16 cellular contexts compared by ENCODE assay signal in the genomic region with DNA sequence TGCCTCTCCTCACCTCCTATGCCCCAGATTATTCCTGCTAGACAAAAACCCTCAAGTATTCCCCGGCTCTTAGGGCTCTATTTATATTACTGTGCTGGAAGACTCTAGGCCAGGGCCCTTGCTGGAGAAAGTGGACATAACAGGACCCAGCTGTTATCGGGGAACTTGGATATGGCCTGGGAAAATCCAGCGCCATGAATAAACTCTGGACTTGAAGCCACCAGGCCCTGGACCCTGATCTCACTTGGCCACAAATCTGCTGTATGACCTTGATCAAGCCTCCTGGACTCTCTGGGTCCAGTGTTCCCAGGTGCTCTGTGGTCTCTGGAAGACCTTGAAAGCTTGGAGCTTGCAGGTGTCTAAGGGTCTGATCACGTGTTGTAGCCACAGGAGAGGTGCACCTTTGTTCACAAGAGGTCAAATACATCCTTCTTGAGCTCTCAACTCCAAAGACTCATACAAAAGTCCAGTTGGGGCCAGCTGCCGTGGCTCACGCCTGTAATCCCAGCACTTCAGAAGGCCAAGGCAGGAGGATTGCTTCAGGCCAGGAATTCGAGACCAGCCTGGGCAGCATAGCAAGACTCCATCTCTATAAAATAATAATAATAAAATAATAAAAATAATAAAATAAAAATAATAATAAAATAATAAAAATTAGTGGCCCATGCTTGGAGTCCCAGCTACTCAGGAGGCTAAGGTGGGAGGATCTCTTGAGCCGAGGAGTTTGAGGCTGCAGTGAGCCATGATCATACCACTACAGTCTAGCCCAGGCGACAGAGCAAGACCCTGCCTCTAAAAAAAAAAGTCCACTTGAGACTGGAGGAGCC. TPM values are rescaled to one million over a fixed set of nuclear protein-coding genes. Genes with fewer than 3 reads are reported as not detected.
A peak's percentile ranks its signal among the peaks of the same experiment; 100 is the strongest.
DNase-seq lines count a peak whose midpoint lies in the region; ATAC-seq and TF ChIP-seq lines count a peak whose summit lies in the region.
"Had no signal": no experiment of that assay in that cellular context is flagged by ENCODE, and none has a peak within 500 bp of the region (broad histone marks: within the 10 kb centered on the region; RNA-seq: fewer than 3 reads in every experiment).

No MANE protein-coding gene starts in this region.

- H3K4me3 Mint-ChIP-seq in activated CD8-positive, alpha-beta T cell treated with anti-CD3 and anti-CD28 coated beads, Interleukin-2, amount 10 ng/mL, durations not matched to agents 7 days and 5 days = no peak overlapping the region
- H3K4me3 Mint-ChIP-seq: activated CD4-positive, alpha-beta T cell treated with anti-CD3 and anti-CD28 coated beads, Interleukin-2, amount 10 ng/mL, durations not matched to agents 24 days and 14 days; activated naive CD8-positive, alpha-beta T cell treated with anti-CD3 and anti-CD28 coated beads, Interleukin-2, amount 10 ng/mL, durations not matched to agents 7 days and 5 days; T-helper 2 cell treated with Interferon-gamma antibody and Interleukin-4, amounts not matched to agents 5 μg/mL and 100 μg/mL, for 36 hours had no signal

- H3K4me1 ChIP-seq in BLaER1 (peaks cover 50% of the 10 kb centered on the region), gastroesophageal sphincter (peaks cover 0 to 55% (median 33%) of the 10 kb centered on the region in 3 donors), lower lobe of right lung (peaks cover 29% of the 10 kb centered on the region), sigmoid colon (peaks cover 0 to 49% (median 46%) of the 10 kb centered on the region in 4 donors)

- H4K20me1 ChIP-seq in BLaER1 = peaks cover 18% of the 10 kb centered on the region; the same call in 1 of the 2 replicates

- H3K9ac ChIP-seq in BLaER1 = peak overlapping the region; percentile 38; the same call in 1 of the 2 replicates

- TF ChIP-seq POLR2A in gastroesophageal sphincter (IDR thresholded peaks at IDR 0.05) = no peak
- no peak for TF ChIP-seq POLR2A in sigmoid colon (IDR thresholded peaks at IDR 0.05)

- H3K4me3 ChIP-seq in BLaER1 = no peak overlapping the region
- H3K4me3 ChIP-seq in gastroesophageal sphincter = no peak overlapping the region
- H3K4me3 ChIP-seq in lower lobe of right lung = no peak overlapping the region
- no peak overlapping the region for H3K4me3 ChIP-seq in sigmoid colon

- H3K36me3 Mint-ChIP-seq in activated CD8-positive, alpha-beta T cell treated with anti-CD3 and anti-CD28 coated beads, Interleukin-2, amount 10 ng/mL, durations not matched to agents 7 days and 5 days (ENCODE audit: low read depth) = no peaks in the 10 kb centered on the region
- H3K36me3 Mint-ChIP-seq: activated naive CD8-positive, alpha-beta T cell treated with anti-CD3 and anti-CD28 coated beads, Interleukin-2, amount 10 ng/mL, durations not matched to agents 7 days and 5 days had no signal

- peaks cover 4% of the 10 kb centered on the region for H3K27me3 Mint-ChIP-seq in activated CD8-positive, alpha-beta T cell treated with anti-CD3 and anti-CD28 coated beads, Interleukin-2, amount 10 ng/mL, durations not matched to agents 7 days and 5 days (ENCODE audit: low read depth)
- H3K27me3 Mint-ChIP-seq: activated CD4-positive, alpha-beta T cell treated with anti-CD3 and anti-CD28 coated beads, Interleukin-2, amount 10 ng/mL, durations not matched to agents 24 days and 14 days had no signal

- peaks cover 1% of the 10 kb centered on the region; the same call in 1 of the 2 replicates for H3K9me3 ChIP-seq in BLaER1
- no peaks in the 10 kb centered on the region for H3K9me3 ChIP-seq in gastroesophageal sphincter
- H3K9me3 ChIP-seq in lower lobe of right lung = no peaks in the 10 kb centered on the region
- H3K9me3 ChIP-seq in sigmoid colon = no peaks in the 10 kb centered on the region

- ATAC-seq in gastroesophageal sphincter (peak; percentile 60), lower lobe of right lung (peak; percentile 24 to 46)
- ATAC-seq in activated CD8-positive, alpha-beta T cell treated with anti-CD3 and anti-CD28 coated beads, Interleukin-2, amount 10 ng/mL, durations not matched to agents 7 days and 5 days = no peak
- ATAC-seq: stimulated activated naive CD8-positive, alpha-beta T cell treated with anti-CD3 and anti-CD28 coated beads, Interleukin-15, Interleukin-2, amounts not matched to agents 100 U/mL and 50 U/mL, for 24 hours had no signal

- TF ChIP-seq EP300 in gastroesophageal sphincter (IDR thresholded peaks at IDR 0.05) (no peak), sigmoid colon (IDR thresholded peaks at IDR 0.05) (no peak)

- H3K27ac ChIP-seq in BLaER1 (peak overlapping the region; percentile 83), gastroesophageal sphincter (peak overlapping the region in 3 of 4 donors; percentile 54 to 59 (median 58)), lower lobe of right lung (peak overlapping the region; percentile 24), sigmoid colon (peak overlapping the region; percentile 54 to 68 (median 60))

- no peaks in the 10 kb centered on the region for H3K9me3 Mint-ChIP-seq in activated CD8-positive, alpha-beta T cell treated with anti-CD3 and anti-CD28 coated beads, Interleukin-2, amount 10 ng/mL, durations not matched to agents 7 days and 5 days (ENCODE audit: insufficient read depth)
- H3K9me3 Mint-ChIP-seq: activated CD4-positive, alpha-beta T cell treated with anti-CD3 and anti-CD28 coated beads, Interleukin-2, amount 10 ng/mL, durations not matched to agents 24 days and 14 days; activated naive CD8-positive, alpha-beta T cell treated with anti-CD3 and anti-CD28 coated beads, Interleukin-2, amount 10 ng/mL, durations not matched to agents 7 days and 5 days; T-helper 2 cell treated with Interferon-gamma antibody and Interleukin-4, amounts not matched to agents 5 μg/mL and 100 μg/mL, for 36 hours had no signal

- H3K27ac Mint-ChIP-seq in activated CD8-positive, alpha-beta T cell treated with anti-CD3 and anti-CD28 coated beads, Interleukin-2, amount 10 ng/mL, durations not matched to agents 7 days and 5 days = no peak overlapping the region
- H3K27ac Mint-ChIP-seq: activated CD4-positive, alpha-beta T cell treated with anti-CD3 and anti-CD28 coated beads, Interleukin-2, amount 10 ng/mL, durations not matched to agents 24 days and 14 days; activated naive CD8-positive, alpha-beta T cell treated with anti-CD3 and anti-CD28 coated beads, Interleukin-2, amount 10 ng/mL, durations not matched to agents 7 days and 5 days; T-helper 2 cell treated with Interferon-gamma antibody and Interleukin-4, amounts not matched to agents 5 μg/mL and 100 μg/mL, for 36 hours had no signal

- H3K4me1 Mint-ChIP-seq in activated CD8-positive, alpha-beta T cell treated with anti-CD3 and anti-CD28 coated beads, Interleukin-2, amount 10 ng/mL, durations not matched to agents 7 days and 5 days (ENCODE audit: low read depth) = no peaks in the 10 kb centered on the region
- H3K4me1 Mint-ChIP-seq: activated CD4-positive, alpha-beta T cell treated with anti-CD3 and anti-CD28 coated beads, Interleukin-2, amount 10 ng/mL, durations not matched to agents 24 days and 14 days had no signal

- no peaks in the 10 kb centered on the region for H3K27me3 ChIP-seq in BLaER1
- no peaks in the 10 kb centered on the region for H3K27me3 ChIP-seq in gastroesophageal sphincter
- no peaks in the 10 kb centered on the region for H3K27me3 ChIP-seq in lower lobe of right lung (ENCODE audit: low read depth)
- H3K27me3 ChIP-seq in sigmoid colon = no peaks in the 10 kb centered on the region

- WGBS in gastroesophageal sphincter (ENCODE audit: low coverage in 1 of 2), 2 donors = 33 to 53% methylated on average over 3 to 7 of the region's 9 CpGs
- 81% methylated on average over 9 of the region's 9 CpGs for WGBS in sigmoid colon, 2 donors

- H3K36me3 ChIP-seq in BLaER1 = peaks cover 56% of the 10 kb centered on the region
- no peaks in the 10 kb centered on the region for H3K36me3 ChIP-seq in gastroesophageal sphincter
- no peaks in the 10 kb centered on the region for H3K36me3 ChIP-seq in lower lobe of right lung
- H3K36me3 ChIP-seq in sigmoid colon = no peaks in the 10 kb centered on the region

- CTCF ChIA-PET in activated CD8-positive, alpha-beta T cell treated with anti-CD3 and anti-CD28 coated beads, Interleukin-2, amount 10 ng/mL, durations not matched to agents 7 days and 5 days (lab: Charles Lee) = interaction anchor here (1.6 kb wide), 1 partner anchor 109 kb away, joined by 3 read pairs; no protein-coding TSS in a partner anchor

- H3K4me2 ChIP-seq in BLaER1 = peak overlapping the region; percentile 93

- POLR2A ChIA-PET in activated CD8-positive, alpha-beta T cell treated with anti-CD3 and anti-CD28 coated beads, Interleukin-2, amount 10 ng/mL, durations not matched to agents 7 days and 5 days (lab: Charles Lee) = no interaction called here

- intact Hi-C loops in lower lobe of right lung (cut with DNase I) = no loop called here
- intact Hi-C loops in sigmoid colon (cut with DNase I) = no loop called here

- DNase-seq in lower lobe of right lung (peak; percentile 36), sigmoid colon (peak; percentile 84), OCI-M1 (lab: John Stamatoyannopoulos, UW) (no peak), UCSD-AML1 (lab: John Stamatoyannopoulos, UW; ENCODE audit: unreplicated experiment) (no peak)
- DNase-seq in central memory CD4-positive, alpha-beta T cell = no peak
- no peak for DNase-seq in activated CD8-positive, alpha-beta T cell treated with anti-CD3 and anti-CD28 coated beads, Interleukin-2, amount 10 ng/mL, durations not matched to agents 7 days and 5 days
- DNase-seq: activated CD4-positive, alpha-beta T cell treated with anti-CD3 and anti-CD28 coated beads, Interleukin-2, amount 10 ng/mL, durations not matched to agents 24 days and 14 days; activated naive CD8-positive, alpha-beta T cell treated with anti-CD3 and anti-CD28 coated beads, Interleukin-2, amount 10 ng/mL, durations not matched to agents 7 days and 5 days; head of caudate nucleus; NCI-H1417; SHP77 treated with DMSO at 0.1 percent for 48 hours; stimulated activated CD4-positive, alpha-beta T cell treated with anti-CD3 and anti-CD28 coated beads, Interleukin-12 subunit alpha, Interleukin-12 subunit beta, amount 100 ng/mL, for 4 hours; stimulated activated naive CD8-positive, alpha-beta T cell treated with anti-CD3 and anti-CD28 coated beads, Interleukin-15, Interleukin-2, amounts not matched to agents 100 U/mL and 50 U/mL, for 24 hours had no signal

- TF ChIP-seq CTCF in gastroesophageal sphincter (IDR thresholded peaks at IDR 0.05) (no peak), lower lobe of right lung (IDR thresholded peaks at IDR 0.05) (no peak), sigmoid colon (IDR thresholded peaks at IDR 0.05) (no peak)

RNA-seq across cellular contexts. Expression of a gene that starts 26.5 kb away (rescaled TPM):
- 1 to 10 TPM; 1.0 to 5.7 (median 3.3) TPM for total RNA-seq in gastroesophageal sphincter
- 13.0 TPM for total RNA-seq in lower lobe of right lung
- 10 to 100 TPM in 1 of 4 donors, 1 to 10 TPM in 3; 2.0 to 13.3 (median 7.1) TPM for total RNA-seq in sigmoid colon
- 1 to 10 TPM; 1.4 to 5.5 (median 1.8) TPM for polyA plus RNA-seq in sigmoid colon
- total RNA-seq in activated CD8-positive, alpha-beta T cell treated with anti-CD3 and anti-CD28 coated beads, Interleukin-2, amount 10 ng/mL, durations not matched to agents 7 days and 5 days = under 1 TPM; 0.47 to 0.99 TPM

Comparison
In these comparisons a context has a peak if more than half of its experiments do, and no peak if none do; other contexts are left out.
1. H3K27ac ChIP-seq: peak in every context shown above with its lines; median percentile 83 in BLaER1; 60 in sigmoid colon; 58 in gastroesophageal sphincter; 24 in lower lobe of right lung.
2. DNase-seq: peak in lower lobe of right lung (single experiment) and sigmoid colon (single experiment); none in OCI-M1 (single experiment), central memory CD4-positive, alpha-beta T cell (single experiment), activated CD8-positive, alpha-beta T cell treated with anti-CD3 and anti-CD28 coated beads, Interleukin-2, amount 10 ng/mL, durations not matched to agents 7 days and 5 days (single experiment) and UCSD-AML1 (single experiment).